In the genomic region with DNA sequence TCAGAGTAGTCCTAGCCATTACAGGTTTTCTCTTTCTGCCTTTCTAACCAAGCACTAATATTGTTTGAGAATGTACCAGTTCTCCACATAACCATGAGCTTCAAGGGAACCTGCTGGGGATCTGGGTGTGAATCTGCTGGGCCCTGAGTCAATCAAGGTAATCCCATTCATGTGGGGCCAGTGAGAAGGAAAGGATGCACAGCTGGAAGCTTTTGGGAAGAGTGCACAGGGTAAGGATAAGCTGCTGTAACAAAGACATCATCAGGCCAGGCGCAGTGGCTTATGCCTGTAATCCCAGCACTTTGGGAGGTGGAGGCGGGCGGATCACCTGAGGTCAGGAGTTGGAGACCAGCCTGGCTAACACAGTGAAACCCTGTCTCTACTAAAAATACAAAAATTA, we compare ENCODE assay signal across 22 cellular contexts. TPM values are rescaled to one million over a fixed set of nuclear protein-coding genes. Genes with fewer than 3 reads are reported as not detected.
"Had no signal": no experiment of that assay in that cellular context is flagged by ENCODE, and none has a peak within 500 bp of the region (broad histone marks: within the 10 kb centered on the region; RNA-seq: fewer than 3 reads in every experiment).

No MANE protein-coding gene starts in this region.

RNA-seq across cellular contexts. Expression of a gene that starts 4.5 kb away (rescaled TPM):
- total RNA-seq: naive thymus-derived CD8-positive, alpha-beta T cell; natural killer cell treated with Interleukin-12 subunit alpha and Interleukin-12 subunit beta and Interleukin-15 and Interleukin-18, amount 100 ng/mL, for 72 hours; neural crest cell; occipital lobe; osteocyte; pancreas; posterior vena cava; prostate gland; pulmonary artery endothelial cell; right atrium auricular region; sciatic nerve; smooth muscle cell; spleen; stomach; subcutaneous adipose tissue; temporal lobe; thoracic aorta; thyroid gland; tibial nerve; upper lobe of left lung; ureter; vagina had no signal
- polyA plus RNA-seq: naive thymus-derived CD8-positive, alpha-beta T cell; pancreas; smooth muscle cell; spleen; stomach had no signal

RNA-seq across cellular contexts. Expression of a gene that starts 7.9 kb away (rescaled TPM):
- total RNA-seq: naive thymus-derived CD8-positive, alpha-beta T cell; natural killer cell treated with Interleukin-12 subunit alpha and Interleukin-12 subunit beta and Interleukin-15 and Interleukin-18, amount 100 ng/mL, for 72 hours; neural crest cell; occipital lobe; osteocyte; pancreas; posterior vena cava; pulmonary artery endothelial cell; right atrium auricular region; sciatic nerve; smooth muscle cell; spleen; stomach; subcutaneous adipose tissue; temporal lobe; thoracic aorta; thyroid gland; tibial nerve; upper lobe of left lung; ureter; vagina had no signal
- polyA plus RNA-seq: naive thymus-derived CD8-positive, alpha-beta T cell; pancreas; smooth muscle cell; spleen; stomach had no signal

RNA-seq across cellular contexts. Expression of a gene that starts 34.9 kb away (rescaled TPM):
- total RNA-seq: naive thymus-derived CD8-positive, alpha-beta T cell; natural killer cell treated with Interleukin-12 subunit alpha and Interleukin-12 subunit beta and Interleukin-15 and Interleukin-18, amount 100 ng/mL, for 72 hours; neural crest cell; occipital lobe; osteocyte; pancreas; posterior vena cava; prostate gland; pulmonary artery endothelial cell; right atrium auricular region; sciatic nerve; smooth muscle cell; spleen; stomach; subcutaneous adipose tissue; temporal lobe; thoracic aorta; thyroid gland; tibial nerve; upper lobe of left lung; ureter; vagina had no signal
- polyA plus RNA-seq: naive thymus-derived CD8-positive, alpha-beta T cell; pancreas; smooth muscle cell; spleen; stomach had no signal

RNA-seq across cellular contexts. Expression of a gene that starts 45.8 kb away (rescaled TPM):
- total RNA-seq: naive thymus-derived CD8-positive, alpha-beta T cell; natural killer cell treated with Interleukin-12 subunit alpha and Interleukin-12 subunit beta and Interleukin-15 and Interleukin-18, amount 100 ng/mL, for 72 hours; neural crest cell; occipital lobe; osteocyte; pancreas; posterior vena cava; prostate gland; pulmonary artery endothelial cell; right atrium auricular region; sciatic nerve; smooth muscle cell; stomach; subcutaneous adipose tissue; temporal lobe; thoracic aorta; thyroid gland; tibial nerve; upper lobe of left lung; ureter; vagina had no signal
- polyA plus RNA-seq: naive thymus-derived CD8-positive, alpha-beta T cell; pancreas; smooth muscle cell; stomach had no signal
